In genomic region chr7:47710201-47710935, GRCh38 we compare ENCODE assay signal across 1 cellular context.
TF ChIP-seq lines count a peak whose summit lies in the region.

No MANE protein-coding gene starts in this region.

TF ChIP-seq in SK-N-SH, 30 proteins besides CTCF, POLR2A, EP300 and RAD21 (continued from another document):
- TF ChIP-seq CHD2 (IDR thresholded peaks at IDR 0.05; ENCODE audit: low read length, partially characterized antibody) (no peak), SIN3A (IDR thresholded peaks at IDR 0.05; ENCODE audit: borderline replicate concordance, low read depth, low read length) (no peak), FOSL2 (IDR thresholded peaks at IDR 0.05; ENCODE audit: borderline replicate concordance, low read depth) (no peak), PBX3 (IDR thresholded peaks at IDR 0.05) (peak; percentile 82), REST (IDR thresholded peaks at IDR 0.05; ENCODE audit: low read depth, low read length) (no peak), RCOR1 (IDR thresholded peaks at IDR 0.05; ENCODE audit: low read length) (no peak), SMC3 (IDR thresholded peaks at IDR 0.05; ENCODE audit: low read depth, low read length) (peak; percentile 19; the same call in 1 of the 2 replicates), ELF1 (IDR thresholded peaks at IDR 0.05) (no peak), POLR2AphosphoS5 (IDR thresholded peaks at IDR 0.05; ENCODE audit: low read depth, low read length) (peak; percentile 52; the same call in 1 of the 2 replicates), NFIC (IDR thresholded peaks at IDR 0.05; ENCODE audit: borderline replicate concordance) (peak; percentile 65; the same call in 1 of the 2 replicates), GATA2 (CRISPR knock-in tag; IDR thresholded peaks at IDR 0.05) (no peak), USF1 (IDR thresholded peaks at IDR 0.05; ENCODE audit: borderline replicate concordance, low read depth) (no peak), MAX (IDR thresholded peaks at IDR 0.05; ENCODE audit: low read depth) (peak; percentile 36; the same call in 1 of the 2 replicates), MEF2A (IDR thresholded peaks at IDR 0.05; ENCODE audit: borderline replicate concordance, low read depth) (no peak), YY1 (IDR thresholded peaks at IDR 0.05; ENCODE audit: low read depth) (no peak), RFX5 (IDR thresholded peaks at IDR 0.05; ENCODE audit: low read length) (no peak), TCF12 (IDR thresholded peaks at IDR 0.05) (peak; percentile 90), JUND (IDR thresholded peaks at IDR 0.05) (peak; percentile 49), EZH2phosphoT487 (IDR thresholded peaks at IDR 0.05; ENCODE audit: borderline replicate concordance, low read depth) (no peak), GABPA (IDR thresholded peaks at IDR 0.05; ENCODE audit: low read depth) (no peak), ZBTB33 (IDR thresholded peaks at IDR 0.05; ENCODE audit: borderline replicate concordance, low read depth) (no peak), USF2 (IDR thresholded peaks at IDR 0.05; ENCODE audit: borderline replicate concordance, low read depth, low read length) (no peak), NRF1 (IDR thresholded peaks at IDR 0.05; ENCODE audit: low read depth, low read length) (no peak), RXRA (IDR thresholded peaks at IDR 0.05; ENCODE audit: borderline replicate concordance, low read depth) (no peak)
